1 cellular context compared by ENCODE assay signal in the genomic region with DNA sequence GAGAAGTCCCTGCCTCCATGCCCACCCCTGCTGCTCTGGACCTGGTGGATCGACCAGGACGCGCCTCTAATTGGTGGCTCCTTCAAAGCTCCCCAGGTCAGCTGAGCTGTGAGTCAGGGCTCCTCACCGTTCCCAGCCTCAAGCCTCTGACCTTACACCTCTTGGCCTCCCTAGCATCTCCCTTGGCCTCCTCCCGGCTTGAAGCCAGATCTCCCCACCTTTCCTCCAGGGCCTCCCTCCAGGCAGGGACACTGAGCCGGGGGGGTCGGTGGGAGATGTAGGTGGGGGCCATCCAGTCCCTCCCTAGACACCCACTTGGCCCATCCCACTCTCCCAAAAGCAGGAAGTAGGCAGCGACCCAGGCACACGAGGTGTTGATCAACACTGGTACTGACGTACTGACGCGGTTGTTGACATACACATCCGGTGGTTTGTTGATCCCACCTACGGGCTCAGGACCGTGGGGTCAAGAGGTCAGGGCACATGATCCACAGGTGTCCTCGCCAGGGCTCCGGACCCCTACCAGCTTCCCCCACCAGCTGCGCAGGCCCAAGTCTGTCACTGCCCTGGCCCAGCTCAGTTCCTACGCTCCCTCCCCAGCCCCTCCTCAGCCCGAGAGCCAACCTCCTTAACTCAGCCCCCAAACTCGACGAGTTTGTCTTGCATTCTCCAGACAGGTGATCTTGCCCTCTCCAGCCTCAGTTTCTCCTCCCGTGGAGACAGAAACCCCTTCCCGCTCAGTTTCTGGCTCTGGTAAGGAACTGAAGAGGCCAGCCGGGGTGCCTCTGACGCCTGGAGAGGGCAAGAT.
TF ChIP-seq lines count a peak whose summit lies in the region.

No MANE protein-coding gene starts in this region.

TF ChIP-seq in HepG2, 621 proteins besides CTCF, POLR2A, EP300 and RAD21 (continued from another document and continues in another):
- TF ChIP-seq, protein P1, sequence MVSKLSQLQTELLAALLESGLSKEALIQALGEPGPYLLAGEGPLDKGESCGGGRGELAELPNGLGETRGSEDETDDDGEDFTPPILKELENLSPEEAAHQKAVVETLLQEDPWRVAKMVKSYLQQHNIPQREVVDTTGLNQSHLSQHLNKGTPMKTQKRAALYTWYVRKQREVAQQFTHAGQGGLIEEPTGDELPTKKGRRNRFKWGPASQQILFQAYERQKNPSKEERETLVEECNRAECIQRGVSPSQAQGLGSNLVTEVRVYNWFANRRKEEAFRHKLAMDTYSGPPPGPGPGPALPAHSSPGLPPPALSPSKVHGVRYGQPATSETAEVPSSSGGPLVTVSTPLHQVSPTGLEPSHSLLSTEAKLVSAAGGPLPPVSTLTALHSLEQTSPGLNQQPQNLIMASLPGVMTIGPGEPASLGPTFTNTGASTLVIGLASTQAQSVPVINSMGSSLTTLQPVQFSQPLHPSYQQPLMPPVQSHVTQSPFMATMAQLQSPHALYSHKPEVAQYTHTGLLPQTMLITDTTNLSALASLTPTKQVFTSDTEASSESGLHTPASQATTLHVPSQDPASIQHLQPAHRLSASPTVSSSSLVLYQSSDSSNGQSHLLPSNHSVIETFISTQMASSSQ (IDR thresholded peaks at IDR 0.05; ENCODE audit: low read depth): 0 out of 2 replicates have a peak, but pooled peaks have one; percentile 9
- TF ChIP-seq, protein P1 (CRISPR knock-in tag; IDR thresholded peaks at IDR 0.05; ENCODE audit: borderline replicate concordance): no peak
- peak; percentile 89 for TF ChIP-seq RARA (CRISPR knock-in tag; IDR thresholded peaks at IDR 0.05)
- TF ChIP-seq ZBTB2 (CRISPR knock-in tag; IDR thresholded peaks at IDR 0.05; ENCODE audit: low read depth): 0 out of 2 replicates have a peak, but pooled peaks have one; percentile 33
- peak; percentile 90 for TF ChIP-seq ELF3 (CRISPR knock-in tag; IDR thresholded peaks at IDR 0.05)
- TF ChIP-seq ZNF382 (CRISPR knock-in tag; IDR thresholded peaks at IDR 0.05; ENCODE audit: borderline replicate concordance): no peak
- TF ChIP-seq, protein P2, sequence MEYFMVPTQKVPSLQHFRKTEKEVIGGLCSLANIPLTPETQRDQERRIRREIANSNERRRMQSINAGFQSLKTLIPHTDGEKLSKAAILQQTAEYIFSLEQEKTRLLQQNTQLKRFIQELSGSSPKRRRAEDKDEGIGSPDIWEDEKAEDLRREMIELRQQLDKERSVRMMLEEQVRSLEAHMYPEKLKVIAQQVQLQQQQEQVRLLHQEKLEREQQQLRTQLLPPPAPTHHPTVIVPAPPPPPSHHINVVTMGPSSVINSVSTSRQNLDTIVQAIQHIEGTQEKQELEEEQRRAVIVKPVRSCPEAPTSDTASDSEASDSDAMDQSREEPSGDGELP (IDR thresholded peaks at IDR 0.05; ENCODE audit: borderline replicate concordance, low read depth): peak; percentile 5; the same call in 1 of the 2 replicates
- TF ChIP-seq TOPORS (CRISPR knock-in tag; IDR thresholded peaks at IDR 0.05): 0 out of 2 replicates have a peak, but pooled peaks have one; percentile 16
- 0 out of 2 replicates have a peak, but pooled peaks have one; percentile 8 for TF ChIP-seq SP5 (CRISPR knock-in tag; IDR thresholded peaks at IDR 0.05; ENCODE audit: borderline replicate concordance, low read depth)
- TF ChIP-seq CREB1 (IDR thresholded peaks at IDR 0.05): peak; percentile 60; the same call in 1 of the 2 replicates
- no peak for TF ChIP-seq CREB1 (CRISPR knock-in tag; IDR thresholded peaks at IDR 0.05)
- no peak for TF ChIP-seq ZNF562 (CRISPR knock-in tag; IDR thresholded peaks at IDR 0.05; ENCODE audit: borderline replicate concordance)
- TF ChIP-seq KMT2B (CRISPR knock-in tag; IDR thresholded peaks at IDR 0.05): no peak
- TF ChIP-seq GATA4 (IDR thresholded peaks at IDR 0.05; ENCODE audit: borderline replicate concordance, low read depth): no peak
- TF ChIP-seq NFAT5 (CRISPR knock-in tag; IDR thresholded peaks at IDR 0.05): no peak
- TF ChIP-seq SOX6 (IDR thresholded peaks at IDR 0.05): no peak
- peak; percentile 33; the same call in 1 of the 2 replicates for TF ChIP-seq SOX6 (CRISPR knock-in tag; IDR thresholded peaks at IDR 0.05)
- peak; percentile 76 for TF ChIP-seq NR2F2 (IDR thresholded peaks at IDR 0.05; ENCODE audit: borderline replicate concordance, low read depth)
- peak; percentile 32; the same call in 1 of the 2 replicates for TF ChIP-seq HDAC2 (CRISPR knock-in tag; IDR thresholded peaks at IDR 0.05)
- TF ChIP-seq CSRNP1 (CRISPR knock-in tag; IDR thresholded peaks at IDR 0.05): no peak
- TF ChIP-seq FOXA1 (IDR thresholded peaks at IDR 0.05): no peak
- peak; percentile 91 for TF ChIP-seq FOXA1 (CRISPR knock-in tag; IDR thresholded peaks at IDR 0.05)
- TF ChIP-seq SIN3A (IDR thresholded peaks at IDR 0.05; ENCODE audit: borderline replicate concordance, low read depth, low read length): peak; percentile 95
- peak; percentile 25 for TF ChIP-seq PHF20 (CRISPR knock-in tag; IDR thresholded peaks at IDR 0.05)
- 0 out of 2 replicates have a peak, but pooled peaks have one; percentile 8 for TF ChIP-seq ZMAT3 (CRISPR knock-in tag; conservative IDR thresholded peaks at IDR 0.05)
- TF ChIP-seq FOXA3 (CRISPR knock-in tag; IDR thresholded peaks at IDR 0.05): peak; percentile 93
- TF ChIP-seq, protein P3, sequence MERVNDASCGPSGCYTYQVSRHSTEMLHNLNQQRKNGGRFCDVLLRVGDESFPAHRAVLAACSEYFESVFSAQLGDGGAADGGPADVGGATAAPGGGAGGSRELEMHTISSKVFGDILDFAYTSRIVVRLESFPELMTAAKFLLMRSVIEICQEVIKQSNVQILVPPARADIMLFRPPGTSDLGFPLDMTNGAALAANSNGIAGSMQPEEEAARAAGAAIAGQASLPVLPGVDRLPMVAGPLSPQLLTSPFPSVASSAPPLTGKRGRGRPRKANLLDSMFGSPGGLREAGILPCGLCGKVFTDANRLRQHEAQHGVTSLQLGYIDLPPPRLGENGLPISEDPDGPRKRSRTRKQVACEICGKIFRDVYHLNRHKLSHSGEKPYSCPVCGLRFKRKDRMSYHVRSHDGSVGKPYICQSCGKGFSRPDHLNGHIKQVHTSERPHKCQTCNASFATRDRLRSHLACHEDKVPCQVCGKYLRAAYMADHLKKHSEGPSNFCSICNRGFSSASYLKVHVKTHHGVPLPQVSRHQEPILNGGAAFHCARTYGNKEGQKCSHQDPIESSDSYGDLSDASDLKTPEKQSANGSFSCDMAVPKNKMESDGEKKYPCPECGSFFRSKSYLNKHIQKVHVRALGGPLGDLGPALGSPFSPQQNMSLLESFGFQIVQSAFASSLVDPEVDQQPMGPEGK (CRISPR knock-in tag; IDR thresholded peaks at IDR 0.05): peak; percentile 85
- TF ChIP-seq HDAC1 (CRISPR knock-in tag; IDR thresholded peaks at IDR 0.05): 0 out of 2 replicates have a peak, but pooled peaks have one; percentile 34
- 0 out of 2 replicates have a peak, but pooled peaks have one; percentile 27 for TF ChIP-seq KDM3A (CRISPR knock-in tag; IDR thresholded peaks at IDR 0.05; ENCODE audit: low read depth)
- peak; percentile 93 for TF ChIP-seq ETV5 (CRISPR knock-in tag; IDR thresholded peaks at IDR 0.05; ENCODE audit: borderline replicate concordance)
- TF ChIP-seq GLMP (CRISPR knock-in tag; IDR thresholded peaks at IDR 0.05; ENCODE audit: borderline replicate concordance): no peak
- TF ChIP-seq BCL6 (CRISPR knock-in tag; IDR thresholded peaks at IDR 0.05): 0 out of 2 replicates have a peak, but pooled peaks have one; percentile 9
- TF ChIP-seq, protein P4, sequence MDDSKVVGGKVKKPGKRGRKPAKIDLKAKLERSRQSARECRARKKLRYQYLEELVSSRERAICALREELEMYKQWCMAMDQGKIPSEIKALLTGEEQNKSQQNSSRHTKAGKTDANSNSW (CRISPR knock-in tag; IDR thresholded peaks at IDR 0.05; ENCODE audit: borderline replicate concordance): no peak
- 0 out of 2 replicates have a peak, but pooled peaks have one; percentile 54 for TF ChIP-seq ARHGAP35 (CRISPR knock-in tag; IDR thresholded peaks at IDR 0.05; ENCODE audit: borderline replicate concordance)
